Comparison of ENCODE assay signal across 28 cellular contexts in genomic region chr1:94050675-94051074, GRCh38.
DNase-seq lines count a peak whose midpoint lies in the region; ATAC-seq and TF ChIP-seq lines count a peak whose summit lies in the region.
"Had no signal": no experiment of that assay in that cellular context is flagged by ENCODE, and none has a peak within 500 bp of the region (broad histone marks: within the 10 kb centered on the region; RNA-seq: fewer than 3 reads in every experiment).

No MANE protein-coding gene starts in this region.

- peak overlapping the region in 1 of 10 donors; percentile 70 for H3K27ac Mint-ChIP-seq in naive thymus-derived CD8-positive, alpha-beta T cell
- H3K27ac Mint-ChIP-seq: activated T-cell treated with anti-CD3 and anti-CD28 coated beads, Interleukin-2, amount 50 U/mL, for 24 hours; neural progenitor cell; stimulated activated effector memory CD8-positive, alpha-beta T cell treated with anti-CD3 and anti-CD28 coated beads, Interleukin-12 subunit alpha, Interleukin-12 subunit beta, amount 100 ng/mL, for 72 hours; T-helper 17 cell had no signal

- H3K27me3 Mint-ChIP-seq in naive thymus-derived CD8-positive, alpha-beta T cell, result peaks cover 0 to 19% (median 10%) of the 10 kb centered on the region in 5 donors

- H3K27ac ChIP-seq in right atrium auricular region, result peak overlapping the region; percentile 68 to 75
- peak overlapping the region; percentile 33 for H3K27ac ChIP-seq in lower lobe of right lung
- peak overlapping the region; percentile 4 for H3K27ac ChIP-seq in upper lobe of right lung
- H3K27ac ChIP-seq: BLaER1 treated with 17β-estradiol and CSF1 and Interleukin-3, amounts not matched to agents 10 nM and 100 nM; HL-60; neural progenitor cell; uterus had no signal

- H3K9me3 ChIP-seq in right atrium auricular region (no peaks in the 10 kb centered on the region), adipocyte (ENCODE audit: control insufficient read depth, low read length) (no peaks in the 10 kb centered on the region), lower lobe of right lung (no peaks in the 10 kb centered on the region), upper lobe of right lung (no peaks in the 10 kb centered on the region)
- H3K9me3 ChIP-seq: BLaER1 treated with 17β-estradiol and CSF1 and Interleukin-3, amounts not matched to agents 10 nM and 100 nM; uterus had no signal

- peaks cover 0 to 39% of the 10 kb centered on the region in 2 donors for H3K4me1 ChIP-seq in right atrium auricular region
- peaks cover 44% of the 10 kb centered on the region for H3K4me1 ChIP-seq in adipocyte (ENCODE audit: control insufficient read depth, insufficient read depth, low read length)
- H3K4me1 ChIP-seq in lower lobe of right lung, result peaks cover 44% of the 10 kb centered on the region
- peaks cover 28% of the 10 kb centered on the region for H3K4me1 ChIP-seq in upper lobe of right lung
- H3K4me1 ChIP-seq: uterus had no signal

- H3K4me1 Mint-ChIP-seq in naive thymus-derived CD8-positive, alpha-beta T cell, result peaks cover 0 to 2% (median under 1%) of the 10 kb centered on the region in 4 donors
- H3K4me1 Mint-ChIP-seq: stimulated activated effector memory CD8-positive, alpha-beta T cell treated with anti-CD3 and anti-CD28 coated beads, Interleukin-12 subunit alpha, Interleukin-12 subunit beta, amount 100 ng/mL, for 72 hours; T-helper 17 cell had no signal

- DNase-seq in right atrium auricular region (ENCODE audit: low spot score), result no peak
- DNase-seq in Right ventricle myocardium superior, result no peak
- no peak for DNase-seq in adipocyte (ENCODE audit: low read depth)
- no peak for DNase-seq in lower lobe of right lung
- no peak for DNase-seq in upper lobe of right lung
- no peak for DNase-seq in naive thymus-derived CD8-positive, alpha-beta T cell
- DNase-seq: activated gamma-delta T cell; activated T-cell treated with anti-CD3 and anti-CD28 coated beads, Interleukin-2, amount 50 U/mL, for 24 hours; dermis blood vessel endothelial cell; DMS79; GF-D8; Karpas-422; MV-4-11; NCI-H524 treated with DMSO at 0.1 percent for 48 hours; posterior cingulate gyrus; stimulated activated CD4-positive, alpha-beta T cell treated with anti-CD3 and anti-CD28 coated beads, Interleukin-12 subunit alpha, Interleukin-12 subunit beta, amount 100 ng/mL, for 4 hours; stimulated activated CD4-positive, alpha-beta T cell treated with anti-CD3 and anti-CD28 coated beads, Interleukin-4, amount 100 ng/mL, for 24 hours; substantia nigra; T-helper 17 cell; uterus had no signal

- no peak for ATAC-seq in Right ventricle myocardium superior (ENCODE audit: poor library complexity)
- peak in 1 of 2 donors; percentile 47 for ATAC-seq in lower lobe of right lung
- no peak for ATAC-seq in upper lobe of right lung
- ATAC-seq in GM18870 (IDR thresholded peaks at IDR 0.05; ENCODE audit: unreplicated experiment), result no peak
- no peak for ATAC-seq in naive thymus-derived CD8-positive, alpha-beta T cell
- no peak for ATAC-seq in HG03039 (IDR thresholded peaks at IDR 0.05; ENCODE audit: unreplicated experiment)
- ATAC-seq: HCT116; sciatic nerve; stimulated activated effector memory CD8-positive, alpha-beta T cell treated with anti-CD3 and anti-CD28 coated beads, Interleukin-12 subunit alpha, Interleukin-12 subunit beta, amount 100 ng/mL, for 72 hours; T-helper 17 cell had no signal

- H3K9me3 Mint-ChIP-seq in naive thymus-derived CD8-positive, alpha-beta T cell, result no peaks in the 10 kb centered on the region
- H3K9me3 Mint-ChIP-seq: activated T-cell treated with anti-CD3 and anti-CD28 coated beads, Interleukin-2, amount 50 U/mL, for 24 hours; neural progenitor cell; stimulated activated effector memory CD8-positive, alpha-beta T cell treated with anti-CD3 and anti-CD28 coated beads, Interleukin-12 subunit alpha, Interleukin-12 subunit beta, amount 100 ng/mL, for 72 hours had no signal

- no peak overlapping the region for H3K4me3 Mint-ChIP-seq in naive thymus-derived CD8-positive, alpha-beta T cell
- H3K4me3 Mint-ChIP-seq: activated T-cell treated with anti-CD3 and anti-CD28 coated beads, Interleukin-2, amount 50 U/mL, for 24 hours; neural progenitor cell; stimulated activated effector memory CD8-positive, alpha-beta T cell treated with anti-CD3 and anti-CD28 coated beads, Interleukin-12 subunit alpha, Interleukin-12 subunit beta, amount 100 ng/mL, for 72 hours; T-helper 17 cell had no signal

- H3K36me3 ChIP-seq in right atrium auricular region (no peaks in the 10 kb centered on the region), adipocyte (ENCODE audit: control insufficient read depth, insufficient read depth, low read length, severe bottlenecking) (no peaks in the 10 kb centered on the region), lower lobe of right lung (no peaks in the 10 kb centered on the region), upper lobe of right lung (no peaks in the 10 kb centered on the region)
- H3K36me3 ChIP-seq: BLaER1 treated with 17β-estradiol and CSF1 and Interleukin-3, amounts not matched to agents 10 nM and 100 nM; neural progenitor cell; uterus had no signal

- no peak for TF ChIP-seq CTCF in right atrium auricular region (IDR thresholded peaks at IDR 0.05)
- no peak for TF ChIP-seq CTCF in lower lobe of right lung (IDR thresholded peaks at IDR 0.05)
- TF ChIP-seq CTCF in upper lobe of right lung (IDR thresholded peaks at IDR 0.05), result no peak

- intact Hi-C loops in Right ventricle myocardium superior (cut with DNase I) (no loop called here), lower lobe of right lung (cut with DNase I) (no loop called here), upper lobe of right lung (cut with DNase I) (loop anchor here (10.0 kb wide), 1 partner anchor 284 kb away; no protein-coding TSS in a partner anchor)

- no peaks in the 10 kb centered on the region for H3K36me3 Mint-ChIP-seq in naive thymus-derived CD8-positive, alpha-beta T cell
- H3K36me3 Mint-ChIP-seq: neural progenitor cell; stimulated activated effector memory CD8-positive, alpha-beta T cell treated with anti-CD3 and anti-CD28 coated beads, Interleukin-12 subunit alpha, Interleukin-12 subunit beta, amount 100 ng/mL, for 72 hours had no signal

- peak overlapping the region; percentile 48 for H3K9ac ChIP-seq in adipocyte (ENCODE audit: low read length)
- H3K9ac ChIP-seq: BLaER1 treated with 17β-estradiol and CSF1 and Interleukin-3, amounts not matched to agents 10 nM and 100 nM; neural progenitor cell had no signal

- POLR2A ChIA-PET in naive thymus-derived CD8-positive, alpha-beta T cell (lab: Charles Lee), result no interaction called here

- H3K27me3 ChIP-seq in right atrium auricular region (no peaks in the 10 kb centered on the region), adipocyte (replicated peaks; ENCODE audit: control insufficient read depth, insufficient read depth, low read length) (no peaks in the 10 kb centered on the region), lower lobe of right lung (ENCODE audit: low read depth) (no peaks in the 10 kb centered on the region), upper lobe of right lung (no peaks in the 10 kb centered on the region)
- H3K27me3 ChIP-seq: neural progenitor cell, uterus had no signal

- H3K4me3 ChIP-seq in right atrium auricular region (no peak overlapping the region), adipocyte (ENCODE audit: low read length) (no peak overlapping the region), lower lobe of right lung (no peak overlapping the region), upper lobe of right lung (no peak overlapping the region)
- H3K4me3 ChIP-seq: BLaER1 treated with 17β-estradiol and CSF1 and Interleukin-3, amounts not matched to agents 10 nM and 100 nM; neural progenitor cell; uterus had no signal

Comparison
In these comparisons a context has a peak if more than half of its experiments do, and no peak if none do; other contexts are left out.
1. H3K27ac ChIP-seq: peak in every context shown above with its lines; median percentile 72 in right atrium auricular region; 33 in lower lobe of right lung; 4 in upper lobe of right lung.